Comparison of ENCODE assay signal across 8 cellular contexts in the genomic region with DNA sequence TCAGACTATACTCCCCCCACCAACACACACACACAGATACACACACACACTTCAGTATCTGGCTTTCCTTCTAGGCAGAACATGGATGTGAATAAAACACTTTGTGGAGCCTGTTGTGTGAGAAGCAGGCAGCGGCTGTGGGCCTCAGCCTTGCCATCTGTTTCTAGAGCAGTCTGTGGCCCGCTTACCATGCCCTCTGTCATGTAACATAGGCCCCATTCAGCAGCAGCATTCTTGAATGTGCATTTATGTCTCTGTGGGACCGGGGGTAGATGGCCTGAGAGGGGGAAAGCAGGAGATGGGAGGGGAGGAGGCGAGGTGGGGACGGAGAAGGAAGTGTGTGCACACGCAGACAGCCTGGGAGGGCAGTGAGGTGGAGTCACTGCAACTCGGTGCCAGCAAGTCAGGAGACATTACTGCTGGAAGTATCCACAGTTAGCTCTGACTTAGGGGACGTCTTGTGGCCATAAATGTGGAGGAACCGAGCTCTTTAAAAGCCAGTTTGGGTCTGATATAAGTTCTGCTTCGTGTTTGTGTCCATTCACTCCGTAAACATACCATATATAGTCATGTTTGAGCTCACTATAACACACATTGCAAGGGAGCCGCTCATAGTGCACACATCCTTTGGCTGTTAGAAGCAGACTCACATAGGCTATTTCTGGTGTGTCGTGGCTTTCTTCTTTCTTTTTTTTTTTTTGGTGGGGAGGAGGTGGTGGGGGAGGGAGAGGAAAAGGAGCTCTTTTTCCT. TPM values are rescaled to one million over a fixed set of nuclear protein-coding genes. Genes with fewer than 3 reads are reported as not detected.
A peak's percentile ranks its signal among the peaks of the same experiment; 100 is the strongest.
DNase-seq lines count a peak whose midpoint lies in the region; ATAC-seq, FAIRE-seq and TF ChIP-seq lines count a peak whose summit lies in the region.

No MANE protein-coding gene starts in this region.

- DNase-seq in GDM1 (lab: John Stamatoyannopoulos, UW) (peak; percentile 68), H54 (ENCODE audit: insufficient read length, low spot score) (peak; percentile 34), NCI-H2029 (lab: John Stamatoyannopoulos, UW) (peak; percentile 88), ascending aorta (ENCODE audit: low spot score in 2 of 2) (peak in 1 of 2 donors; percentile 76), spleen (peak; percentile 85)

- TF ChIP-seq CTCF in ascending aorta (IDR thresholded peaks at IDR 0.05): no peak
- no peak for TF ChIP-seq CTCF in spleen (IDR thresholded peaks at IDR 0.05 in 8 of 11, conservative IDR thresholded peaks at IDR 0.05 in 3 of 11)

- TF ChIP-seq POLR2A in H54 (IDR thresholded peaks at IDR 0.05; ENCODE audit: low read depth, low read length) (no peak), spleen (IDR thresholded peaks at IDR 0.05) (no peak)

- H3K9ac ChIP-seq in iPS-18a (ENCODE audit: low read length): peak overlapping the region; percentile 37

- no peak for ATAC-seq in HG03439 (IDR thresholded peaks at IDR 0.05; ENCODE audit: unreplicated experiment)
- no peak for ATAC-seq in GM18520 (IDR thresholded peaks at IDR 0.05; ENCODE audit: unreplicated experiment)

- WGBS in spleen, 5 donors: 8 to 15% (median 12%) methylated on average over 13 of the region's 13 CpGs

- FAIRE-seq in H54 (lab: Jason Lieb, UNC): no peak

- H3K4me3 ChIP-seq in ascending aorta: peak overlapping the region in 1 of 2 donors; percentile 32
- peak overlapping the region; percentile 24 for H3K4me3 ChIP-seq in iPS-18a (ENCODE audit: low read length)
- peak overlapping the region in 4 of 8 donors; percentile 2 to 51 (median 8) for H3K4me3 ChIP-seq in spleen

- no peaks in the 10 kb centered on the region for H3K9me3 ChIP-seq in ascending aorta
- H3K9me3 ChIP-seq in iPS-18a (ENCODE audit: control insufficient read depth, low read depth, low read length): no peaks in the 10 kb centered on the region
- no peaks in the 10 kb centered on the region for H3K9me3 ChIP-seq in spleen

- H3K27ac ChIP-seq in ascending aorta (peak overlapping the region; percentile 64 to 75), iPS-18a (ENCODE audit: low read length) (no peak overlapping the region), spleen (peak overlapping the region; percentile 31 to 88 (median 78))

- no peaks in the 10 kb centered on the region for H3K36me3 ChIP-seq in ascending aorta
- H3K36me3 ChIP-seq in iPS-18a (ENCODE audit: control insufficient read depth, low read depth, low read length): no peaks in the 10 kb centered on the region
- no peaks in the 10 kb centered on the region for H3K36me3 ChIP-seq in spleen

- H3K27me3 ChIP-seq in ascending aorta (no peaks in the 10 kb centered on the region), iPS-18a (ENCODE audit: control insufficient read depth, insufficient read depth, low read length) (no peaks in the 10 kb centered on the region), spleen (replicated peaks in 1 of 7) (no peaks in the 10 kb centered on the region)

- intact Hi-C loops in ascending aorta (cut with DNase I) (no loop called here), spleen (cut with DNase I; ENCODE audit: low total_unique reads) (no loop called here)

- peaks cover 8 to 31% of the 10 kb centered on the region in 2 donors for H3K4me1 ChIP-seq in ascending aorta
- H3K4me1 ChIP-seq in iPS-18a (ENCODE audit: control insufficient read depth, low read depth, low read length): peaks cover 63% of the 10 kb centered on the region
- H3K4me1 ChIP-seq in spleen: peaks cover 30 to 94% (median 77%) of the 10 kb centered on the region in 6 donors

RNA-seq across cellular contexts. Expression of gene RREB1, which starts 38.5 kb away (rescaled TPM):
- total RNA-seq in ascending aorta (48.9 TPM), spleen (10 to 100 TPM; 48.5 to 72.0 (median 58.1) TPM)
- 1 to 10 TPM; 3.2 to 7.4 (median 4.7) TPM for polyA plus RNA-seq in spleen
